ENCODE assay signal across 1 cellular context in the genomic region with DNA sequence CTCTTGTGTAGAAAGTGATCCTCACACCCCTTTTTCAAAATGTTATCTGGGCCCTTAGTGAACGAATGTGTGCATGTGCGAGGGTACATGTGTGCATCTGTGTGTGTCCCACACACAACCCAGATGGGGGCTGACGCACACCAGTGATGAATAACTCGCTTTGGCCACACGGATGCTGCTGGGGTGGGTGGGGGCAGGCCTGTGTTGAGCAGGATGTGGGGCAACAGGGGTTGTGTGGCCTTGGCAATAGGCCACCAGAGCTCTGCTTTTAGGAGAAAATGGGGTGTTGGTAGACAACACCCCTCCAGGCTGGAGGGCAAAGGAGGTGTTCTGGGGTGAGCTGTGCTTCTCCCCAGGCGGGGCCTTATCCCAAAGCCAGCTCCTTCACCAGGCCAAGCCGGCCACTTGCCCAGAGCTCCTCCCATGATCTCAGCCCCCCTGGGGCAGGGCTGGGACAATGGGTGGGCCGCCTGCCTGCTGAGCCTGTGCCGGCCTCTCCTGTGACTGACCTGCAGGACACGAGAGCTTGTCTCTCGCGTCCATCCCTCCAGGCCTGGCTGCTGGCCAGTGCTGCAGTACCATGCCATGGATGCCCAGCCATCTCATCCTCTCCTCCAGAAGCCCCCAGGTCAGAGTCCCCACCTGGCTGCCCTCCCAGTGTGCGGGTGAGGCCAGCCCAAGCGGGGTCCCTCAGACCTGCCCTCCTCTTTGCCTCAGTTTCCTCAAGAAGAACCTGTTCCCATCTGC.
TF ChIP-seq lines count a peak whose summit lies in the region.

No MANE protein-coding gene starts in this region.

TF ChIP-seq in GM23338, 12 proteins besides CTCF, POLR2A, EP300 and RAD21 (continued from another document):
- no peak for TF ChIP-seq ZNF462 (CRISPR knock-in tag; IDR thresholded peaks at IDR 0.05)
- TF ChIP-seq POLR2AphosphoS5 (IDR thresholded peaks at IDR 0.05; ENCODE audit: low read depth), result no peak
- no peak for TF ChIP-seq JUNB (IDR thresholded peaks at IDR 0.05; ENCODE audit: unreplicated experiment)
